ENCODE assay signal across 10 cellular contexts in genomic region chr10:26698909-26699308, GRCh38. TPM values are rescaled to one million over a fixed set of nuclear protein-coding genes. Genes with fewer than 3 reads are reported as not detected.
A peak's percentile ranks its signal among the peaks of the same experiment; 100 is the strongest.
DNase-seq lines count a peak whose midpoint lies in the region; ATAC-seq and TF ChIP-seq lines count a peak whose summit lies in the region.
"Had no signal": no experiment of that assay in that cellular context is flagged by ENCODE, and none has a peak within 500 bp of the region (broad histone marks: within the 10 kb centered on the region; RNA-seq: fewer than 3 reads in every experiment).

No MANE protein-coding gene starts in this region.

- H3K4me1 Mint-ChIP-seq in activated naive CD4-positive, alpha-beta T cell treated with anti-CD3 and anti-CD28 coated beads, Interleukin-2, amount 10 ng/mL, durations not matched to agents 7 days and 5 days: peaks cover 36% of the 10 kb centered on the region
- H3K4me1 Mint-ChIP-seq in stimulated activated naive CD8-positive, alpha-beta T cell treated with anti-CD3 and anti-CD28 coated beads, Interleukin-15, amount 100 ng/mL, for 72 hours: peaks cover 47% of the 10 kb centered on the region

- no peaks in the 10 kb centered on the region for H3K9me3 ChIP-seq in RWPE2 (ENCODE audit: severe bottlenecking)
- no peaks in the 10 kb centered on the region for H3K9me3 ChIP-seq in fibroblast of lung (ENCODE audit: control insufficient read depth, insufficient read depth, low read depth, low read length)
- H3K9me3 ChIP-seq in testis: no peaks in the 10 kb centered on the region
- H3K9me3 ChIP-seq: lower lobe of right lung had no signal

- H3K9ac ChIP-seq in fibroblast of lung (ENCODE audit: insufficient read depth, low read length): no peak overlapping the region

- 63 to 70% methylated on average over 2 of the region's 2 CpGs for WGBS in testis, 2 donors

- peak overlapping the region; percentile 88 for H3K4me2 ChIP-seq in fibroblast of lung (ENCODE audit: extremely low read depth, insufficient read depth, low read length)

- H3K27me3 ChIP-seq in RWPE2 (ENCODE audit: insufficient read depth, poor library complexity, severe bottlenecking) (no peaks in the 10 kb centered on the region), fibroblast of lung (ENCODE audit: control insufficient read depth, insufficient read depth, low read length) (no peaks in the 10 kb centered on the region), testis (no peaks in the 10 kb centered on the region)

- no peak overlapping the region for H2AFZ ChIP-seq in fibroblast of lung (ENCODE audit: low read length)

- no peaks in the 10 kb centered on the region for H3K27me3 Mint-ChIP-seq in activated naive CD4-positive, alpha-beta T cell treated with anti-CD3 and anti-CD28 coated beads, Interleukin-2, amount 10 ng/mL, durations not matched to agents 7 days and 5 days
- H3K27me3 Mint-ChIP-seq in stimulated activated naive CD8-positive, alpha-beta T cell treated with anti-CD3 and anti-CD28 coated beads, Interleukin-15, amount 100 ng/mL, for 72 hours: no peaks in the 10 kb centered on the region

- H3K4me3 ChIP-seq in RWPE2 (ENCODE audit: severe bottlenecking) (peak overlapping the region; percentile 80), fibroblast of lung (replicated peaks in 1 of 4; ENCODE audit: control extremely low read depth in 1 of 4, insufficient read depth in 1 of 4, low read depth in 3 of 4, low read length in 4 of 4) (peak overlapping the region; percentile 78 to 90 (median 84)), testis (no peak overlapping the region)

- H3K36me3 ChIP-seq in RWPE2 (ENCODE audit: low read depth) (peaks cover 26% of the 10 kb centered on the region), fibroblast of lung (ENCODE audit: control insufficient read depth, insufficient read depth, low read length) (no peaks in the 10 kb centered on the region), testis (ENCODE audit: low read depth, missing control alignments) (no peaks in the 10 kb centered on the region)
- H3K36me3 ChIP-seq: lower lobe of right lung had no signal

- no peak for TF ChIP-seq POLR2A in testis (IDR thresholded peaks at IDR 0.05)

- peak overlapping the region; percentile 97 for H3K4me3 Mint-ChIP-seq in activated naive CD4-positive, alpha-beta T cell treated with anti-CD3 and anti-CD28 coated beads, Interleukin-2, amount 10 ng/mL, durations not matched to agents 7 days and 5 days
- H3K4me3 Mint-ChIP-seq in stimulated activated naive CD8-positive, alpha-beta T cell treated with anti-CD3 and anti-CD28 coated beads, Interleukin-15, amount 100 ng/mL, for 72 hours: peak overlapping the region; percentile 99 to 100

- TF ChIP-seq CTCF in RWPE2 (IDR thresholded peaks at IDR 0.05; ENCODE audit: poor library complexity, severe bottlenecking) (no peak), fibroblast of lung (conservative IDR thresholded peaks at IDR 0.05 in 1 of 2, IDR thresholded peaks at IDR 0.05 in 1 of 2; ENCODE audit: low read depth in 1 of 2, low read length in 2 of 2) (no peak), testis (IDR thresholded peaks at IDR 0.05) (no peak)

- DNase-seq in activated naive CD4-positive, alpha-beta T cell treated with anti-CD3 and anti-CD28 coated beads, Interleukin-2, amount 10 ng/mL, durations not matched to agents 7 days and 5 days: no peak
- no peak for DNase-seq in activated naive CD4-positive, alpha-beta T cell treated with Interleukin-2 at 50 U/mL for 16 hours
- DNase-seq in RWPE2 (ENCODE audit: low spot score) (no peak), fibroblast of lung (ENCODE audit: low read depth in 2 of 2) (no peak), left lobe of liver (ENCODE audit: low spot score) (no peak), testis (no peak)
- no peak for DNase-seq in stimulated activated naive CD8-positive, alpha-beta T cell treated with anti-CD3 and anti-CD28 coated beads, Interleukin-15, amount 100 ng/mL, for 72 hours
- DNase-seq: lower lobe of right lung, NCI-H774 had no signal

- no peak overlapping the region for H3K27ac Mint-ChIP-seq in activated naive CD4-positive, alpha-beta T cell treated with anti-CD3 and anti-CD28 coated beads, Interleukin-2, amount 10 ng/mL, durations not matched to agents 7 days and 5 days
- peak overlapping the region in 1 of 2 donors; percentile 49 for H3K27ac Mint-ChIP-seq in stimulated activated naive CD8-positive, alpha-beta T cell treated with anti-CD3 and anti-CD28 coated beads, Interleukin-15, amount 100 ng/mL, for 72 hours

- ATAC-seq in RWPE2 (ENCODE audit: low read depth): no peak
- no peak for ATAC-seq in stimulated activated naive CD8-positive, alpha-beta T cell treated with anti-CD3 and anti-CD28 coated beads, Interleukin-15, amount 100 ng/mL, for 72 hours
- no peak for ATAC-seq in left lobe of liver
- ATAC-seq in HG03159 (IDR thresholded peaks at IDR 0.05; ENCODE audit: unreplicated experiment): no peak
- ATAC-seq: lower lobe of right lung had no signal

- peaks cover 7% of the 10 kb centered on the region for H3K4me1 ChIP-seq in RWPE2 (ENCODE audit: insufficient read depth, poor library complexity, severe bottlenecking)
- peaks cover 4% of the 10 kb centered on the region for H3K4me1 ChIP-seq in fibroblast of lung (ENCODE audit: control insufficient read depth, extremely low read depth, insufficient read depth, low read length)
- H3K4me1 ChIP-seq in testis: peaks cover 8% of the 10 kb centered on the region

- CTCF ChIA-PET in activated naive CD4-positive, alpha-beta T cell treated with anti-CD3 and anti-CD28 coated beads, Interleukin-2, amount 10 ng/mL, durations not matched to agents 7 days and 5 days (lab: Charles Lee): no interaction called here

- H3K79me2 ChIP-seq in fibroblast of lung (ENCODE audit: control insufficient read depth, insufficient read depth, low read length): peaks cover 46% of the 10 kb centered on the region

- no peaks in the 10 kb centered on the region for H4K20me1 ChIP-seq in fibroblast of lung (ENCODE audit: control insufficient read depth, extremely low read depth, insufficient read depth, low read length)

- intact Hi-C loops in testis (cut with DNase I; ENCODE audit: low total_unique reads): no loop called here

- peak overlapping the region; percentile 74 for H3K27ac ChIP-seq in RWPE2 (ENCODE audit: poor library complexity, severe bottlenecking)
- H3K27ac ChIP-seq in fibroblast of lung (ENCODE audit: insufficient read depth, low read length): no peak overlapping the region
- no peak overlapping the region for H3K27ac ChIP-seq in testis

- peaks cover 19% of the 10 kb centered on the region for H3K36me3 Mint-ChIP-seq in activated naive CD4-positive, alpha-beta T cell treated with anti-CD3 and anti-CD28 coated beads, Interleukin-2, amount 10 ng/mL, durations not matched to agents 7 days and 5 days

- no peaks in the 10 kb centered on the region for H3K9me3 Mint-ChIP-seq in activated naive CD4-positive, alpha-beta T cell treated with anti-CD3 and anti-CD28 coated beads, Interleukin-2, amount 10 ng/mL, durations not matched to agents 7 days and 5 days
- H3K9me3 Mint-ChIP-seq in stimulated activated naive CD8-positive, alpha-beta T cell treated with anti-CD3 and anti-CD28 coated beads, Interleukin-15, amount 100 ng/mL, for 72 hours: no peaks in the 10 kb centered on the region

RNA-seq across cellular contexts. Expression of gene PDSS1, which starts 1.4 kb away (rescaled TPM):
- total RNA-seq in fibroblast of lung: 1.8 and 3.1 TPM in 2 replicates
- polyA plus RNA-seq in fibroblast of lung: 11.1 and 16.5 TPM in 2 replicates
- polyA plus RNA-seq in fibroblast of lung (2012): 4.2 and 6.5 TPM in 2 replicates
- 5.0 and 28.3 TPM in 2 replicates for polyA minus RNA-seq in fibroblast of lung (ENCODE audit: low replicate concordance)
- total RNA-seq in left lobe of liver: 4.3 TPM
- total RNA-seq in testis: 1 to 10 TPM; 8.9 to 9.6 TPM
- 10.1 TPM for polyA plus RNA-seq in testis (ENCODE audit: insufficient read depth, low read depth, low replicate concordance)

Comparison
In these comparisons a context has a peak if more than half of its experiments do, and no peak if none do; other contexts are left out.
1. H3K4me3 ChIP-seq: peak in RWPE2 (single experiment) and fibroblast of lung (4 of 4); none in testis (0 of 2).